8 cellular contexts compared by ENCODE assay signal in the genomic region with DNA sequence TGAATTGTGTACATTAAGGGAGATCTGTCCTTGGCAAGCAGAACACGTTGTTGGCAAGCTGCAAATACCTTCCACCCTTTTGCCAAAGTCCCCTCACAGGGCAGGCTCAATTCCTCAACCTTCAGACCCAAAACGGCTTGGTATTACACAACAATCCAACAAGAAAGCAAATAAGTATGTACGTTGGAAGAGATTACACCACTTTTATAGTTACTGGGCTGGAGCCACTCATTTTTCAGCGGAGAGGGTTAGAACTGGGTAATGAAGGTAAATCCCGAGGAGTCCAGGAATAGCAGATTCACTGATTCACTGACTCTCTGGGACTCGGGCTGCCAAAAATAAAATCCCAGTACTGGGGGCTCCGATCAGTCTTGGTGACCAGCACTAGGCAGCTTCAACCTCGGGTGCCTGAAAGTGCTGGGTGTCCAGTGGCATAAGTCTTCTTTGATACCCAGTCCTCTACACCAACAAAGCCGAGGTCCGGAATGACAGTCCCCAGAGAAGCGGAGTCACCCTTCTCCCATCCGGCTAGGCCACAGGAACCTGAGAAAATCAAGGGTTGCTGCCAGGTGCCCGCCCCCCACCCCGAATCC. TPM values are rescaled to one million over a fixed set of nuclear protein-coding genes. Genes with fewer than 3 reads are reported as not detected.
DNase-seq lines count a peak whose midpoint lies in the region; ATAC-seq and TF ChIP-seq lines count a peak whose summit lies in the region.

No MANE protein-coding gene starts in this region.

- POLR2A ChIA-PET in A673 (lab: Charles Lee; ENCODE audit: low non-redundant PET): interaction anchor here (0.6 kb wide), 1 partner anchor 10 kb away, joined by 4 read pairs; no protein-coding TSS in a partner anchor
- POLR2A ChIA-PET in MCF 10A (lab: Yijun Ruan, JAX): interaction anchor here (0.7 to 4.3 kb wide), 4 partner anchors 43 to 619 kb away, joined by 3 to 54 read pairs (median 4); a partner anchor contains a TSS

- no peaks in the 10 kb centered on the region for H3K27me3 ChIP-seq in A673 (replicated peaks; ENCODE audit: insufficient read depth, low read depth, low read length, poor library complexity)
- H3K27me3 ChIP-seq in testis: no peaks in the 10 kb centered on the region

- TF ChIP-seq CTCF in A673 (conservative IDR thresholded peaks at IDR 0.05; ENCODE audit: low read depth, low read length) (no peak), MCF 10A (IDR thresholded peaks at IDR 0.05; ENCODE audit: unreplicated experiment) (no peak), testis (IDR thresholded peaks at IDR 0.05) (no peak)

- CTCF ChIA-PET in A673 (lab: Charles Lee) (no interaction called here), MCF 10A (lab: Yijun Ruan, JAX) (interaction anchor here (0.6 to 1.7 kb wide), 2 partner anchors 30 to 43 kb away, joined by 3 to 5 read pairs; a partner anchor contains a TSS)

- peak; percentile 4 for ATAC-seq in GM19324 (IDR thresholded peaks at IDR 0.05; ENCODE audit: low FRiP score, unreplicated experiment)
- peak; percentile 58 for ATAC-seq in left lobe of liver

- peaks cover 6 to 12% (median 12%) of the 10 kb centered on the region in 3 donors for H3K4me1 Mint-ChIP-seq in IgD-negative memory B cell
- H3K4me1 Mint-ChIP-seq in MCF 10A (ENCODE audit: insufficient read depth, unreplicated experiment): no peaks in the 10 kb centered on the region

- 0 to 3% methylated on average over 8 to 10 of the region's 14 CpGs for WGBS in testis, 2 donors

- H3K36me3 Mint-ChIP-seq in IgD-negative memory B cell (peaks cover 3% of the 10 kb centered on the region), MCF 10A (ENCODE audit: insufficient read depth, unreplicated experiment) (peaks cover 22% of the 10 kb centered on the region)

- H3K4me3 ChIP-seq in A673 (ENCODE audit: low read depth, low read length, poor library complexity, severe bottlenecking): peak overlapping the region; percentile 75
- peak overlapping the region; percentile 63 to 74 for H3K4me3 ChIP-seq in testis

- H3K9me3 Mint-ChIP-seq in IgD-negative memory B cell (no peaks in the 10 kb centered on the region), MCF 10A (ENCODE audit: unreplicated experiment) (no peaks in the 10 kb centered on the region)

- DNase-seq in A673 (ENCODE audit: low spot score) (no peak), MCF 10A (ENCODE audit: unreplicated experiment) (peak; percentile 8), left lobe of liver (ENCODE audit: low spot score) (peak; percentile 47), testis (peak; percentile 15), NCI-H510A (lab: John Stamatoyannopoulos, UW) (no peak), DMS79 treated with DMSO at 0.1 percent for 48 hours (lab: John Stamatoyannopoulos, UW) (no peak)

- no peaks in the 10 kb centered on the region for H3K36me3 ChIP-seq in A673 (ENCODE audit: insufficient read depth, low read length, poor library complexity, severe bottlenecking)
- H3K36me3 ChIP-seq in testis (ENCODE audit: low read depth, missing control alignments): no peaks in the 10 kb centered on the region

- H3K27ac Mint-ChIP-seq in IgD-negative memory B cell: peak overlapping the region; percentile 88 to 94 (median 89)
- H3K27ac Mint-ChIP-seq in MCF 10A (ENCODE audit: low read depth, unreplicated experiment): peak overlapping the region; percentile 13

- H3K4me3 Mint-ChIP-seq in IgD-negative memory B cell: peak overlapping the region; percentile 89 to 96 (median 95)
- peak overlapping the region; percentile 83 for H3K4me3 Mint-ChIP-seq in MCF 10A (ENCODE audit: unreplicated experiment)

- H3K27me3 Mint-ChIP-seq in IgD-negative memory B cell: no peaks in the 10 kb centered on the region
- peaks cover 28% of the 10 kb centered on the region for H3K27me3 Mint-ChIP-seq in MCF 10A (ENCODE audit: insufficient read depth, unreplicated experiment)

- no peaks in the 10 kb centered on the region for H3K9me3 ChIP-seq in A673 (ENCODE audit: low read depth, low read length, poor library complexity, severe bottlenecking)
- no peaks in the 10 kb centered on the region for H3K9me3 ChIP-seq in testis

- intact Hi-C loops in A673 (cut with micrococcal nuclease; ENCODE audit: unreplicated experiment) (no loop called here), MCF 10A (cut with micrococcal nuclease) (no loop called here), testis (cut with DNase I; ENCODE audit: low total_unique reads) (no loop called here)

- no peak for TF ChIP-seq POLR2A in testis (IDR thresholded peaks at IDR 0.05)

- H3K27ac ChIP-seq in A673 (ENCODE audit: low read depth, low read length, poor library complexity, severe bottlenecking) (peak overlapping the region; percentile 87), testis (peak overlapping the region in 1 of 2 donors; percentile 81)

- no peaks in the 10 kb centered on the region for H3K4me1 ChIP-seq in A673 (ENCODE audit: insufficient read depth, low read length, poor library complexity, severe bottlenecking)
- no peaks in the 10 kb centered on the region for H3K4me1 ChIP-seq in testis

- BruUV-seq in A673 (replicated peaks; lab: Mats Ljungman, UMichigan) (no TSS peak), MCF 10A (replicated peaks; lab: Mats Ljungman, UMichigan) (no TSS peak)

RNA-seq across cellular contexts. Expression of a gene that starts 0.6 kb away (rescaled TPM):
- 33.8 and 44.5 TPM in 2 replicates for total RNA-seq in A673 (2021)
- polyA plus RNA-seq in IgD-negative memory B cell: 6.7 TPM
- 14.9 and 17.2 TPM in 2 replicates for total RNA-seq in MCF 10A (2022)
- 18.6 TPM for total RNA-seq in left lobe of liver
- total RNA-seq in testis: 10 to 100 TPM in 1 of 2 donors, 1 to 10 TPM in 1; 9.3 to 11.1 TPM
- 8.2 TPM for polyA plus RNA-seq in testis (ENCODE audit: insufficient read depth, low read depth, low replicate concordance)

RNA-seq across cellular contexts. Expression of a gene that starts 38.0 kb away (rescaled TPM):
- total RNA-seq in A673 (2021): not detected in 2 replicates
- 113 TPM for polyA plus RNA-seq in IgD-negative memory B cell
- total RNA-seq in MCF 10A (2022): not detected in 2 replicates
- 1.3 TPM for total RNA-seq in left lobe of liver
- 1 to 10 TPM; 3.6 to 6.9 TPM for total RNA-seq in testis
- polyA plus RNA-seq in testis (ENCODE audit: insufficient read depth, low read depth, low replicate concordance): 3.9 TPM

RNA-seq across cellular contexts. Expression of a gene that starts 42.9 kb away (rescaled TPM):
- total RNA-seq in A673 (2021) (267 and 316 TPM in 2 replicates), MCF 10A (2022) (445 and 482 TPM in 2 replicates), left lobe of liver (39.4 TPM), testis (100 to 1,000 TPM; 177 to 507 TPM)
- polyA plus RNA-seq in IgD-negative memory B cell (2,145 TPM), testis (ENCODE audit: insufficient read depth, low read depth, low replicate concordance) (619 TPM)

RNA-seq across cellular contexts. Expression of a gene that starts 56.8 kb away (rescaled TPM):
- total RNA-seq in A673 (2021) (0.70 and 0.88 TPM in 2 replicates), MCF 10A (2022) (0.21 TPM in 1 of 2 replicates, not detected in the other), left lobe of liver (0.08 TPM), testis (10 to 100 TPM; 80.1 to 86.0 TPM)
- polyA plus RNA-seq in IgD-negative memory B cell (not detected), testis (ENCODE audit: insufficient read depth, low read depth, low replicate concordance) (50.0 TPM)

RNA-seq across cellular contexts. Expression of a gene that starts 59.8 kb away (rescaled TPM):
- total RNA-seq in A673 (2021) (50.2 and 61.8 TPM in 2 replicates), MCF 10A (2022) (11.7 and 13.3 TPM in 2 replicates), left lobe of liver (8.2 TPM), testis (10 to 100 TPM; 12.5 to 16.2 TPM)
- polyA plus RNA-seq in IgD-negative memory B cell (17.9 TPM), testis (ENCODE audit: insufficient read depth, low read depth, low replicate concordance) (17.9 TPM)

Comparison
In these comparisons a context has a peak if more than half of its experiments do, and no peak if none do; other contexts are left out.
1. DNase-seq: peak in MCF 10A (single experiment), left lobe of liver (single experiment) and testis (single experiment); none in A673 (single experiment), NCI-H510A (single experiment) and DMS79 treated with DMSO at 0.1 percent for 48 hours (single experiment).